Comparison of ENCODE assay signal across 30 cellular contexts in the genomic region with DNA sequence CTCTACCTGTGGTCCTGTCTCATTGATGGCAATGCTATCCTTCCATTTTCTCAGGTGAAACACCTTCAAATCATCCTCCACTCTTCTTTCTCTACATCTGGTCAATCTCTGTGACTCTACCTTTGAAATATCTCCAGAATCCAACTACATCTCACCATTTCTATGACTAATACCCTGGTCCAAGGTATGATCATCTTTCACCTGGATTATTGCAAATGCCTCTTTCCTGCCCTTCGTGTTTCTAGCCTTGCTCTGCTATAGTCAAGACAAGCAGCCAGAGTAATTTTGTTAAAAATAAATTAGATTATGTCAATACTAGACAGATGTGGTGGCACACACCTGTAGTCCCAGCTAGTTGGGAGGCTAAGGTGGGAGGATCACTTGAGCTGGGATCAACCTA. TPM values are rescaled to one million over a fixed set of nuclear protein-coding genes. Genes with fewer than 3 reads are reported as not detected.
"Had no signal": no experiment of that assay in that cellular context is flagged by ENCODE, and none has a peak within 500 bp of the region (broad histone marks: within the 10 kb centered on the region; RNA-seq: fewer than 3 reads in every experiment).

No MANE protein-coding gene starts in this region.

- FAIRE-seq: islet of Langerhans, kidney, urothelium cell line had no signal

- H3K4me2 ChIP-seq: smooth muscle cell had no signal

- H3K9me3 ChIP-seq: left lung, lower lobe of right lung, ovary, right lobe of liver, thyroid gland, transverse colon, upper lobe of right lung had no signal

- DNase-seq: hippocampal formation; immature natural killer cell; kidney; left colon; left lung; lower lobe of right lung; mammary epithelial cell; mesenchymal stem cell; naive B cell; natural killer cell; ovary; stimulated activated CD4-positive, alpha-beta T cell treated with anti-CD3 and anti-CD28 coated beads, Interleukin-1b, Interleukin-23, amount 100 ng/mL, for 48 hours; stimulated activated CD4-positive, alpha-beta T cell treated with anti-CD3 and anti-CD28 coated beads, Interleukin-2, amount 100 ng/mL, for 48 hours; stimulated activated CD4-positive, alpha-beta T cell treated with anti-CD3 and anti-CD28 coated beads, Interleukin-4, amount 100 ng/mL, for 4 hours; stimulated activated CD8-positive, alpha-beta memory T cell treated with anti-CD3 and anti-CD28 coated beads, Interleukin-4, amount 100 ng/mL, for 48 hours; stimulated activated naive CD4-positive, alpha-beta T cell treated with Interleukin-2 at 50 U/mL for 16 hours; stimulated activated naive CD8-positive, alpha-beta T cell treated with anti-CD3 and anti-CD28 coated beads, Interleukin-15, amount 100 ng/mL, for 72 hours; substantia nigra; thyroid gland; transverse colon; upper lobe of right lung had no signal

- H3K4me1 ChIP-seq: left lung, lower lobe of right lung, right atrium auricular region, right lobe of liver, thyroid gland, upper lobe of right lung had no signal

- H3K4me3 ChIP-seq: left lung, lower lobe of right lung, ovary, right atrium auricular region, right lobe of liver, smooth muscle cell, thyroid gland, transverse colon, upper lobe of right lung had no signal

- H3K27me3 ChIP-seq: left lung, ovary, right atrium auricular region, right lobe of liver, thyroid gland, transverse colon, upper lobe of right lung had no signal

- H3K27ac ChIP-seq: left lung, lower lobe of right lung, ovary, right atrium auricular region, right lobe of liver, thyroid gland, transverse colon, upper lobe of right lung had no signal

- H3K36me3 ChIP-seq: left lung, lower lobe of right lung, ovary, right atrium auricular region, right lobe of liver, thyroid gland, transverse colon, upper lobe of right lung had no signal

- ATAC-seq: left colon; left lung; lower lobe of right lung; right lobe of liver; stimulated activated memory B cell treated with anti-CD40 and anti-IgM and Interleukin-4, amounts not matched to agents 10 μg/mL and 1 μg/mL and 100 μg/mL, for 72 hours; stimulated activated naive CD8-positive, alpha-beta T cell treated with anti-CD3 and anti-CD28 coated beads, Interleukin-15, amount 100 ng/mL, for 72 hours; upper lobe of right lung had no signal

RNA-seq across cellular contexts. Expression of a gene that starts 24.5 kb away (rescaled TPM):
- total RNA-seq: liver, mononuclear cell, natural killer cell, pulmonary artery endothelial cell, right lobe of liver, smooth muscle cell had no signal
